ENCODE assay signal across 16 cellular contexts in the genomic region with DNA sequence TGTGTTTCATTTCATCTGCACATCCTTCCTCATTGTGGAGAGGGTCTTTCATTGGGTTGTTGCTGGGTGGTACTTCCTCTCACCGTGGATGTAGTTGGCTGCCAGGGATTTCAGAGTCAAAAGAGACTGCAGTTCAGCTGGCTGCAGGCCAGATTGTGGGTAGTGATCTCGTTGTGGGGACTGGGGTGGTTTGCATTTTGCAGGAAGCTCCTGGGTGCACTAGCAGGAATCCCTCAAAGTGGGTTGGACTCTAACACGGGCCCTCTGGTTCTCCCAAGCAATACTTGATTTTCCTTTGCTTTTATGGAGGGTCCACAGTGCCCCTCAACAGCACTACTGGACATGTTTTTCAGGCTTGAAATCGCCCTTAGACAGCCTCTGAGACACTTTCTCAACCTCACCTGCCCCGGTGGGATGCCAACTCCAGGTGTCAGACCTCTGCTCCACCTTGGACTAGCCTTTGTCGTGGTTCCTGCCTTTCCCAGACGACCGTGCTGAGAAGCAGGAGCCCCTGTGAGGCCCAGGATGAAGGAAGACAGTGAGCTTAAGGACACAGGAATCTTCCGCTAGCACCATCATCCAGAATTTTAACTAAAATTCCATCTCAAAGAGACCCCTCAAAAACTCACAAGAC. TPM values are rescaled to one million over a fixed set of nuclear protein-coding genes. Genes with fewer than 3 reads are reported as not detected.
DNase-seq lines count a peak whose midpoint lies in the region; TF ChIP-seq lines count a peak whose summit lies in the region.
"Had no signal": no experiment of that assay in that cellular context is flagged by ENCODE, and none has a peak within 500 bp of the region (broad histone marks: within the 10 kb centered on the region; RNA-seq: fewer than 3 reads in every experiment).

No MANE protein-coding gene starts in this region.

- H3K9ac ChIP-seq in smooth muscle cell (ENCODE audit: low read depth), result no peak overlapping the region

- H2AFZ ChIP-seq in smooth muscle cell (ENCODE audit: low read depth), result no peak overlapping the region

- H3K27me3 ChIP-seq in smooth muscle cell (ENCODE audit: low read depth), result no peaks in the 10 kb centered on the region

- H3K4me2 ChIP-seq in smooth muscle cell, result no peak overlapping the region

- no peaks in the 10 kb centered on the region for H3K9me3 ChIP-seq in smooth muscle cell (replicated peaks; ENCODE audit: low read depth)

- H3K4me3 ChIP-seq in smooth muscle cell, result no peak overlapping the region

- peak; percentile 2 for DNase-seq in stimulated activated CD4-positive, alpha-beta T cell treated with anti-CD3 and anti-CD28 coated beads, Interleukin-4, amount 100 ng/mL, for 24 hours
- no peak for DNase-seq in stimulated activated CD4-positive, alpha-beta T cell treated with anti-CD3 and anti-CD28 coated beads, Interleukin-4, amount 100 ng/mL, for 1 hour
- DNase-seq in RPMI8226 (peak; percentile 25), iPS-NIHi11 (ENCODE audit: low spot score) (peak; percentile 2), NCI-H1105 (lab: John Stamatoyannopoulos, UW) (no peak), caudate nucleus (lab: John Stamatoyannopoulos, UW) (no peak), smooth muscle cell (lab: John Stamatoyannopoulos, UW; ENCODE audit: unreplicated experiment) (no peak), NCI-H2196 (lab: John Stamatoyannopoulos, UW; ENCODE audit: unreplicated experiment) (no peak)
- DNase-seq: activated CD4-positive, CD25-positive, alpha-beta regulatory T cell; activated naive CD8-positive, alpha-beta T cell treated with anti-CD3 and anti-CD28 coated beads, Interleukin-2, amount 50 U/mL, for 24 hours; CD4-positive, CD25-positive, alpha-beta regulatory T cell; NCI-H1436; NCI-H2171; NCI-H69; stimulated activated CD4-positive, alpha-beta T cell treated with anti-CD3 and anti-CD28 coated beads, Interleukin-12 subunit alpha, Interleukin-12 subunit beta, amount 100 ng/mL, for 4 hours; T-helper 9 cell had no signal

- H4K20me1 ChIP-seq in smooth muscle cell (ENCODE audit: low read depth), result no peaks in the 10 kb centered on the region

- no peak for TF ChIP-seq CTCF in smooth muscle cell (IDR thresholded peaks at IDR 0.05; ENCODE audit: borderline replicate concordance, insufficient read depth, poor library complexity, severe bottlenecking)

- H3K79me2 ChIP-seq in smooth muscle cell (ENCODE audit: low read depth), result no peaks in the 10 kb centered on the region

- no peaks in the 10 kb centered on the region for H3K36me3 ChIP-seq in smooth muscle cell (ENCODE audit: low read depth)

- 78% methylated on average over 9 of the region's 9 CpGs for whole genome bisulfite sequencing in smooth muscle cell (ENCODE audit: low lambda C conversion rate)

- no peaks in the 10 kb centered on the region for H3K4me1 ChIP-seq in smooth muscle cell (ENCODE audit: low read depth)

- no peak overlapping the region for H3K27ac ChIP-seq in caudate nucleus (ENCODE audit: low read depth, low read length)
- no peak overlapping the region for H3K27ac ChIP-seq in smooth muscle cell (ENCODE audit: low read depth)

- no peaks in the 10 kb centered on the region for H3F3A ChIP-seq in smooth muscle cell (ENCODE audit: low read depth)

RNA-seq across cellular contexts. Expression of a gene that starts 23.9 kb away (rescaled TPM):
- 4.4 and 5.7 TPM in 2 replicates for total RNA-seq in smooth muscle cell
- polyA plus RNA-seq in smooth muscle cell, result 2.0 and 2.2 TPM in 2 replicates

Comparison
In these comparisons a context has a peak if more than half of its experiments do, and no peak if none do; other contexts are left out.
1. DNase-seq: peak in stimulated activated CD4-positive, alpha-beta T cell treated with anti-CD3 and anti-CD28 coated beads, Interleukin-4, amount 100 ng/mL, for 24 hours (single experiment), RPMI8226 (single experiment) and iPS-NIHi11 (single experiment); none in stimulated activated CD4-positive, alpha-beta T cell treated with anti-CD3 and anti-CD28 coated beads, Interleukin-4, amount 100 ng/mL, for 1 hour (single experiment), NCI-H1105 (single experiment), caudate nucleus (0 of 61), smooth muscle cell (single experiment) and NCI-H2196 (single experiment).